Comparison of ENCODE assay signal across 16 cellular contexts in genomic region chrX:116239944-116240391, GRCh38.
DNase-seq lines count a peak whose midpoint lies in the region; ATAC-seq and TF ChIP-seq lines count a peak whose summit lies in the region.
"Had no signal": no experiment of that assay in that cellular context is flagged by ENCODE, and none has a peak within 500 bp of the region (broad histone marks: within the 10 kb centered on the region; RNA-seq: fewer than 3 reads in every experiment).

No MANE protein-coding gene starts in this region.

- no TSS peak for BruUV-seq in PC-9 (replicated peaks; lab: Mats Ljungman, UMichigan)

- no peaks in the 10 kb centered on the region for H4K20me1 ChIP-seq in PC-9 (ENCODE audit: insufficient read depth)

- H3K27me3 ChIP-seq in PC-9 (ENCODE audit: insufficient read depth, low read depth) (no peaks in the 10 kb centered on the region), esophagus (ENCODE audit: control insufficient read depth in 1 of 2, insufficient read depth in 2 of 2, low read length in 2 of 2) (peaks cover 0 to 2% of the 10 kb centered on the region in 2 donors), upper lobe of left lung (no peaks in the 10 kb centered on the region)

- H3K4me1 ChIP-seq in PC-9 (replicated peaks; ENCODE audit: insufficient read depth) (peaks cover 43% of the 10 kb centered on the region), esophagus (ENCODE audit: control insufficient read depth in 2 of 2, insufficient read depth in 2 of 2, low read length in 1 of 2) (no peaks in the 10 kb centered on the region), upper lobe of left lung (no peaks in the 10 kb centered on the region)
- H3K4me1 ChIP-seq: parathyroid adenoma had no signal

- H3K4me2 ChIP-seq in PC-9, result peak overlapping the region; percentile 77
- H3K4me2 ChIP-seq: KMS-11 had no signal

- POLR2A ChIA-PET in PC-9 (lab: Charles Lee; ENCODE audit: unreplicated experiment), result no interaction called here

- H3K27me3 Mint-ChIP-seq in progenitor cell of endocrine pancreas, result no peaks in the 10 kb centered on the region
- H3K27me3 Mint-ChIP-seq: activated CD8-positive, alpha-beta memory T cell treated with anti-CD3 and anti-CD28 coated beads, Interleukin-2, amount 10 ng/mL, durations not matched to agents 7 days and 5 days; activated naive CD8-positive, alpha-beta T cell treated with anti-CD3 and anti-CD28 coated beads, Interleukin-2, amount 50 U/mL, for 24 hours; CD4-positive, alpha-beta T cell; stimulated activated memory B cell treated with anti-CD40 and anti-IgM and Interleukin-4, amounts not matched to agents 10 μg/mL and 1 μg/mL and 100 μg/mL, for 72 hours had no signal

- H3F3A ChIP-seq in PC-9 (ENCODE audit: insufficient read depth, low read depth), result peaks cover 27% of the 10 kb centered on the region; the same call in 1 of the 2 replicates

- H3K9me3 Mint-ChIP-seq in progenitor cell of endocrine pancreas (ENCODE audit: low read depth), result peaks cover 20% of the 10 kb centered on the region
- H3K9me3 Mint-ChIP-seq: activated naive CD8-positive, alpha-beta T cell treated with anti-CD3 and anti-CD28 coated beads, Interleukin-2, amount 50 U/mL, for 24 hours; CD4-positive, alpha-beta T cell; stimulated activated memory B cell treated with anti-CD40 and anti-IgM and Interleukin-4, amounts not matched to agents 10 μg/mL and 1 μg/mL and 100 μg/mL, for 72 hours had no signal

- no peak for ATAC-seq in upper lobe of left lung (ENCODE audit: low FRiP score in 2 of 2)
- ATAC-seq: activated CD8-positive, alpha-beta memory T cell treated with anti-CD3 and anti-CD28 coated beads, Interleukin-2, amount 10 ng/mL, durations not matched to agents 7 days and 5 days; activated naive CD8-positive, alpha-beta T cell treated with anti-CD3 and anti-CD28 coated beads, Interleukin-2, amount 50 U/mL, for 24 hours; stimulated activated memory B cell treated with anti-CD40 and anti-IgM and Interleukin-4, amounts not matched to agents 10 μg/mL and 1 μg/mL and 100 μg/mL, for 72 hours had no signal

- intact Hi-C loops in PC-9 (cut with micrococcal nuclease; ENCODE audit: unreplicated experiment), result loop anchor here (2.0 kb wide), 1 partner anchor 33 kb away; no protein-coding TSS in a partner anchor

- H2AFZ ChIP-seq in PC-9, result peak overlapping the region; percentile 67
- H2AFZ ChIP-seq: parathyroid adenoma had no signal

- H3K36me3 Mint-ChIP-seq in progenitor cell of endocrine pancreas (ENCODE audit: insufficient read depth), result peaks cover 2% of the 10 kb centered on the region
- H3K36me3 Mint-ChIP-seq: activated CD8-positive, alpha-beta memory T cell treated with anti-CD3 and anti-CD28 coated beads, Interleukin-2, amount 10 ng/mL, durations not matched to agents 7 days and 5 days; stimulated activated memory B cell treated with anti-CD40 and anti-IgM and Interleukin-4, amounts not matched to agents 10 μg/mL and 1 μg/mL and 100 μg/mL, for 72 hours had no signal

- H3K4me3 Mint-ChIP-seq in progenitor cell of endocrine pancreas (ENCODE audit: low read depth), result no peak overlapping the region
- H3K4me3 Mint-ChIP-seq: activated CD8-positive, alpha-beta memory T cell treated with anti-CD3 and anti-CD28 coated beads, Interleukin-2, amount 10 ng/mL, durations not matched to agents 7 days and 5 days; activated naive CD8-positive, alpha-beta T cell treated with anti-CD3 and anti-CD28 coated beads, Interleukin-2, amount 50 U/mL, for 24 hours; CD4-positive, alpha-beta T cell; stimulated activated memory B cell treated with anti-CD40 and anti-IgM and Interleukin-4, amounts not matched to agents 10 μg/mL and 1 μg/mL and 100 μg/mL, for 72 hours had no signal

- no peak for TF ChIP-seq POLR2A in upper lobe of left lung (IDR thresholded peaks at IDR 0.05)

- 43 to 44% methylated on average over 4 of the region's 4 CpGs for WGBS in esophagus, 2 donors
- 51 to 66% methylated on average over 4 of the region's 4 CpGs for WGBS in upper lobe of left lung, 2 donors

- H3K27ac Mint-ChIP-seq in progenitor cell of endocrine pancreas, result peak overlapping the region; percentile 57
- H3K27ac Mint-ChIP-seq: activated CD8-positive, alpha-beta memory T cell treated with anti-CD3 and anti-CD28 coated beads, Interleukin-2, amount 10 ng/mL, durations not matched to agents 7 days and 5 days; activated naive CD8-positive, alpha-beta T cell treated with anti-CD3 and anti-CD28 coated beads, Interleukin-2, amount 50 U/mL, for 24 hours; CD4-positive, alpha-beta T cell; stimulated activated memory B cell treated with anti-CD40 and anti-IgM and Interleukin-4, amounts not matched to agents 10 μg/mL and 1 μg/mL and 100 μg/mL, for 72 hours had no signal

- H3K27ac ChIP-seq in PC-9 (peak overlapping the region; percentile 70), esophagus (ENCODE audit: low read depth in 2 of 2, low read length in 1 of 2) (peak overlapping the region; percentile 10 to 47), upper lobe of left lung (peak overlapping the region in 2 of 4 donors; percentile 38 to 63)
- H3K27ac ChIP-seq: KMS-11, parathyroid adenoma had no signal

- no peak for TF ChIP-seq CTCF in PC-9 (conservative IDR thresholded peaks at IDR 0.05)
- TF ChIP-seq CTCF in progenitor cell of endocrine pancreas (IDR thresholded peaks at IDR 0.05; ENCODE audit: unreplicated experiment), result no peak
- TF ChIP-seq CTCF in upper lobe of left lung (IDR thresholded peaks at IDR 0.05), result no peak

- DNase-seq in EL (peak; percentile 31), PC-9 (peak in 1 of 2 experiments; percentile 58), progenitor cell of endocrine pancreas (ENCODE audit: low spot score, unreplicated experiment) (no peak), upper lobe of left lung (no peak), Ammon's horn (ENCODE audit: low spot score) (no peak), NCI-H1417 (lab: John Stamatoyannopoulos, UW) (no peak), cortex of kidney (lab: John Stamatoyannopoulos, UW) (no peak)
- DNase-seq: activated CD8-positive, alpha-beta memory T cell treated with anti-CD3 and anti-CD28 coated beads, Interleukin-2, amount 10 ng/mL, durations not matched to agents 7 days and 5 days; activated naive CD8-positive, alpha-beta T cell treated with anti-CD3 and anti-CD28 coated beads, Interleukin-2, amount 50 U/mL, for 24 hours; CD4-positive, alpha-beta T cell; effector CD4-positive, alpha-beta T cell; stimulated activated CD4-positive, alpha-beta T cell treated with anti-CD3 and anti-CD28 coated beads, Interleukin-2, amount 100 ng/mL, for 24 hours had no signal

- H3K9me2 ChIP-seq in PC-9 (ENCODE audit: insufficient read depth), result no peaks in the 10 kb centered on the region

- CTCF ChIA-PET in PC-9 (lab: Charles Lee), result no interaction called here

- no peak for TF ChIP-seq EP300 in upper lobe of left lung (IDR thresholded peaks at IDR 0.05)

- peak overlapping the region; percentile 49 for H3K4me3 ChIP-seq in PC-9
- peak overlapping the region in 1 of 2 donors; percentile 28 for H3K4me3 ChIP-seq in esophagus (ENCODE audit: low read depth in 1 of 2, low read length in 2 of 2)
- peak overlapping the region in 1 of 4 donors; percentile 4 for H3K4me3 ChIP-seq in upper lobe of left lung

- peaks cover 26% of the 10 kb centered on the region for H3K4me1 Mint-ChIP-seq in progenitor cell of endocrine pancreas (ENCODE audit: low read depth)
- H3K4me1 Mint-ChIP-seq: activated CD8-positive, alpha-beta memory T cell treated with anti-CD3 and anti-CD28 coated beads, Interleukin-2, amount 10 ng/mL, durations not matched to agents 7 days and 5 days; activated naive CD8-positive, alpha-beta T cell treated with anti-CD3 and anti-CD28 coated beads, Interleukin-2, amount 50 U/mL, for 24 hours; stimulated activated memory B cell treated with anti-CD40 and anti-IgM and Interleukin-4, amounts not matched to agents 10 μg/mL and 1 μg/mL and 100 μg/mL, for 72 hours had no signal

- H3K9me3 ChIP-seq in PC-9 (ENCODE audit: insufficient read depth, low read depth), result peaks cover 12% of the 10 kb centered on the region
- no peaks in the 10 kb centered on the region for H3K9me3 ChIP-seq in esophagus (ENCODE audit: control insufficient read depth in 2 of 2, insufficient read depth in 1 of 2, low read depth in 1 of 2, low read length in 1 of 2)
- no peaks in the 10 kb centered on the region for H3K9me3 ChIP-seq in upper lobe of left lung

- H3K36me3 ChIP-seq in PC-9 (ENCODE audit: low read depth), result no peaks in the 10 kb centered on the region
- no peaks in the 10 kb centered on the region for H3K36me3 ChIP-seq in esophagus (ENCODE audit: control insufficient read depth in 2 of 2, insufficient read depth in 2 of 2, low read length in 1 of 2)
- H3K36me3 ChIP-seq in upper lobe of left lung, result no peaks in the 10 kb centered on the region

- no peaks in the 10 kb centered on the region for H3K79me2 ChIP-seq in PC-9 (ENCODE audit: low read depth)
- H3K79me2 ChIP-seq: parathyroid adenoma had no signal
